Comparison of ENCODE assay signal across 23 cellular contexts in the genomic region with DNA sequence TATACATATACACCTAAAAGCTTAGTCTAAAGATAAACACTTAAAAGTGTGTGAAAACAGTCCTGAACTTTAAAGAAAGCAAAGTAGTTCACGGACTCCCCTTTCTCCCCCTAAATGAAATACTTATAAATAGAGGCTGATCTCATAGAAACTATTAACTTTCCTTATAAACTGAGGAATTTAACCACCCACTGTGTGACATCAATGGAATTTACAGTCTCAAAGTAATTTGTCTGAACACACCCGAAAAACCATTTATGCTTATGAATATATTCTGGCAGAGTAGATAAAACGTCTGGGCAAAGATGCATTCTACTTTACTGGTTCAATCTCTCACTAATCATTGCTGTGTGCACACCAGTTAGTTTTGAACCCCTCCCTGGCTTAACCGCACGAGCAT.
"Had no signal": no experiment of that assay in that cellular context is flagged by ENCODE, and none has a peak within 500 bp of the region (broad histone marks: within the 10 kb centered on the region; RNA-seq: fewer than 3 reads in every experiment).

No MANE protein-coding gene starts in this region.

- H3K27me3 Mint-ChIP-seq: memory B cell; natural killer cell treated with Interleukin-12 subunit alpha and Interleukin-12 subunit beta and Interleukin-15 and Interleukin-18, amount 100 ng/mL, for 72 hours; stimulated activated naive B cell treated with anti-CD40 and anti-IgM and Interleukin-4, amounts not matched to agents 10 μg/mL and 1 μg/mL and 100 μg/mL, for 72 hours; stimulated activated naive CD8-positive, alpha-beta T cell treated with anti-CD3 and anti-CD28 coated beads, Interleukin-15, amount 100 ng/mL, for 72 hours had no signal

- H3K36me3 Mint-ChIP-seq: immature natural killer cell; memory B cell; natural killer cell treated with Interleukin-12 subunit alpha and Interleukin-12 subunit beta and Interleukin-15 and Interleukin-18, amount 100 ng/mL, for 72 hours; stimulated activated naive B cell treated with anti-CD40 and anti-IgM and Interleukin-4, amounts not matched to agents 10 μg/mL and 1 μg/mL and 100 μg/mL, for 72 hours had no signal

- H3K9me3 ChIP-seq: gastroesophageal sphincter, left ventricle myocardium inferior, lower lobe of right lung, prostate gland, thoracic aorta, transverse colon had no signal

- H3K4me1 ChIP-seq: gastroesophageal sphincter, left ventricle myocardium inferior, lower lobe of right lung, parathyroid adenoma, prostate gland, transverse colon had no signal

- H3K79me2 ChIP-seq: parathyroid adenoma had no signal

- H3K36me3 ChIP-seq: gastroesophageal sphincter, left ventricle myocardium inferior, lower lobe of right lung, prostate gland, thoracic aorta, transverse colon had no signal

- H3K4me3 ChIP-seq: gastroesophageal sphincter, left ventricle myocardium inferior, lower lobe of right lung, prostate gland, skin epidermis, thoracic aorta, transverse colon had no signal

- H3K27ac ChIP-seq: gastroesophageal sphincter, left ventricle myocardium inferior, lower lobe of right lung, parathyroid adenoma, prostate gland, skin epidermis, thoracic aorta, transverse colon had no signal

- ATAC-seq: esophagus mucosa; gastroesophageal sphincter; left cardiac atrium; lower lobe of right lung; natural killer cell treated with Interleukin-12 subunit alpha and Interleukin-12 subunit beta and Interleukin-15 and Interleukin-18, amount 100 ng/mL, for 72 hours; sciatic nerve; stimulated activated naive B cell treated with anti-CD40 and anti-IgM and Interleukin-4, amounts not matched to agents 10 μg/mL and 1 μg/mL and 100 μg/mL, for 72 hours; stimulated activated naive CD8-positive, alpha-beta T cell treated with anti-CD3 and anti-CD28 coated beads, Interleukin-15, amount 100 ng/mL, for 72 hours had no signal

- H3K4me3 Mint-ChIP-seq: immature natural killer cell; memory B cell; natural killer cell treated with Interleukin-12 subunit alpha and Interleukin-12 subunit beta and Interleukin-15 and Interleukin-18, amount 100 ng/mL, for 72 hours; stimulated activated naive B cell treated with anti-CD40 and anti-IgM and Interleukin-4, amounts not matched to agents 10 μg/mL and 1 μg/mL and 100 μg/mL, for 72 hours; stimulated activated naive CD8-positive, alpha-beta T cell treated with anti-CD3 and anti-CD28 coated beads, Interleukin-15, amount 100 ng/mL, for 72 hours had no signal

- H3K9ac ChIP-seq: parathyroid adenoma had no signal

- DNase-seq: effector memory CD4-positive, alpha-beta T cell; foreskin fibroblast; glutamatergic neuron; immature natural killer cell; kidney; left cardiac atrium; left ventricle myocardium inferior; lower lobe of right lung; midbrain; stimulated activated CD4-positive, alpha-beta T cell treated with anti-CD3 and anti-CD28 coated beads, Interleukin-2, amount 100 ng/mL, for 24 hours; stimulated activated CD4-positive, alpha-beta T cell treated with anti-CD3 and anti-CD28 coated beads, Interleukin-4, amount 100 ng/mL, for 4 hours; stimulated activated naive B cell treated with anti-CD40 and anti-IgM and Interleukin-4, amounts not matched to agents 10 μg/mL and 1 μg/mL and 100 μg/mL, for 72 hours; stimulated activated naive CD8-positive, alpha-beta T cell treated with anti-CD3 and anti-CD28 coated beads, Interleukin-15, amount 100 ng/mL, for 72 hours; transverse colon had no signal

- H2AFZ ChIP-seq: parathyroid adenoma had no signal

- H3K9me3 Mint-ChIP-seq: memory B cell; stimulated activated naive B cell treated with anti-CD40 and anti-IgM and Interleukin-4, amounts not matched to agents 10 μg/mL and 1 μg/mL and 100 μg/mL, for 72 hours had no signal

- H3K27me3 ChIP-seq: gastroesophageal sphincter, transverse colon had no signal

- H3K27ac Mint-ChIP-seq: immature natural killer cell; memory B cell; natural killer cell treated with Interleukin-12 subunit alpha and Interleukin-12 subunit beta and Interleukin-15 and Interleukin-18, amount 100 ng/mL, for 72 hours; stimulated activated naive B cell treated with anti-CD40 and anti-IgM and Interleukin-4, amounts not matched to agents 10 μg/mL and 1 μg/mL and 100 μg/mL, for 72 hours; stimulated activated naive CD8-positive, alpha-beta T cell treated with anti-CD3 and anti-CD28 coated beads, Interleukin-15, amount 100 ng/mL, for 72 hours had no signal

- H3K4me1 Mint-ChIP-seq: immature natural killer cell; memory B cell; stimulated activated naive B cell treated with anti-CD40 and anti-IgM and Interleukin-4, amounts not matched to agents 10 μg/mL and 1 μg/mL and 100 μg/mL, for 72 hours; stimulated activated naive CD8-positive, alpha-beta T cell treated with anti-CD3 and anti-CD28 coated beads, Interleukin-15, amount 100 ng/mL, for 72 hours had no signal
